Comparison of ENCODE assay signal across 20 cellular contexts in genomic region chr11:61783717-61784505, GRCh38. TPM values are rescaled to one million over a fixed set of nuclear protein-coding genes. Genes with fewer than 3 reads are reported as not detected.
DNase-seq lines count a peak whose midpoint lies in the region; ATAC-seq and TF ChIP-seq lines count a peak whose summit lies in the region.
"Had no signal": no experiment of that assay in that cellular context is flagged by ENCODE, and none has a peak within 500 bp of the region (broad histone marks: within the 10 kb centered on the region; RNA-seq: fewer than 3 reads in every experiment).

No MANE protein-coding gene starts in this region.

- TF ChIP-seq POLR2A in transverse colon (IDR thresholded peaks at IDR 0.05) = no peak

- peaks cover 11% of the 10 kb centered on the region for H3K4me1 Mint-ChIP-seq in stimulated activated effector memory CD8-positive, alpha-beta T cell treated with anti-CD3 and anti-CD28 coated beads, Interleukin-12 subunit alpha, Interleukin-12 subunit beta, amount 100 ng/mL, for 72 hours
- H3K4me1 Mint-ChIP-seq: activated CD4-positive, alpha-beta memory T cell treated with anti-CD3 and anti-CD28 coated beads, Interleukin-2, amount 10 ng/mL, durations not matched to agents 7 days and 5 days; brain had no signal

- WGBS in transverse colon (ENCODE audit: low coverage in 1 of 2), 2 donors = 77% methylated on average over 13 of the region's 13 CpGs; no CpG with 5 or more reads in 1 of the 2 donors

- H3K4me3 Mint-ChIP-seq in stimulated activated effector memory CD8-positive, alpha-beta T cell treated with anti-CD3 and anti-CD28 coated beads, Interleukin-12 subunit alpha, Interleukin-12 subunit beta, amount 100 ng/mL, for 72 hours = no peak overlapping the region
- H3K4me3 Mint-ChIP-seq: activated CD4-positive, alpha-beta memory T cell treated with anti-CD3 and anti-CD28 coated beads, Interleukin-2, amount 10 ng/mL, durations not matched to agents 7 days and 5 days; brain had no signal

- H3K27ac Mint-ChIP-seq in stimulated activated effector memory CD8-positive, alpha-beta T cell treated with anti-CD3 and anti-CD28 coated beads, Interleukin-12 subunit alpha, Interleukin-12 subunit beta, amount 100 ng/mL, for 72 hours = peak overlapping the region; percentile 83

- H3K4me1 ChIP-seq in transverse colon = no peaks in the 10 kb centered on the region
- H3K4me1 ChIP-seq: pancreas had no signal

- ATAC-seq in stimulated activated effector memory CD8-positive, alpha-beta T cell treated with anti-CD3 and anti-CD28 coated beads, Interleukin-12 subunit alpha, Interleukin-12 subunit beta, amount 100 ng/mL, for 72 hours = no peak
- ATAC-seq in HG03139 (IDR thresholded peaks at IDR 0.05; ENCODE audit: unreplicated experiment) (no peak), GM19395 (IDR thresholded peaks at IDR 0.05; ENCODE audit: unreplicated experiment) (no peak)

- H3K9me3 ChIP-seq in transverse colon = no peaks in the 10 kb centered on the region
- H3K9me3 ChIP-seq: pancreas, SK-N-SH had no signal

- intact Hi-C loops in transverse colon (cut with DNase I; ENCODE audit: low total_unique reads) = no loop called here

- in situ Hi-C loops in astrocyte of the cerebellum (cut with HindIII; ENCODE audit: low sequenced_read_pairs) = no loop called here
- in situ Hi-C loops in transverse colon (cut with MboI; ENCODE audit: low pct_ligation_motif_present in 1 of 4, low pct_unique_long_range_greater_than_20kb in 1 of 4, low sequenced_read_pairs in 3 of 4) = loop anchor here in 2 of 4 donors (25.0 kb wide), 1 partner anchor 328 kb away; the partner anchor contains the start of gene INCENP (in 2 of the 2)
- in situ Hi-C loops in G401 (cut with HindIII; ENCODE audit: low sequenced_read_pairs) = no loop called here

- no peak for TF ChIP-seq CTCF in HFF-Myc (IDR thresholded peaks at IDR 0.05; ENCODE audit: low read depth, low read length, missing control alignments)
- no peak for TF ChIP-seq CTCF in astrocyte of the cerebellum (IDR thresholded peaks at IDR 0.05; ENCODE audit: low read depth, low read length, missing control alignments)
- no peak for TF ChIP-seq CTCF in transverse colon (IDR thresholded peaks at IDR 0.05)

- no peaks in the 10 kb centered on the region for H3K27me3 ChIP-seq in transverse colon
- H3K27me3 ChIP-seq: pancreas had no signal

- no peak overlapping the region for H3K4me3 ChIP-seq in HFF-Myc (replicated peaks; ENCODE audit: low read depth, low read length)
- H3K4me3 ChIP-seq in astrocyte of the cerebellum (ENCODE audit: low read depth, low read length) = no peak overlapping the region
- no peak overlapping the region for H3K4me3 ChIP-seq in transverse colon
- H3K4me3 ChIP-seq: pancreas had no signal

- TF ChIP-seq EP300 in transverse colon (IDR thresholded peaks at IDR 0.05; ENCODE audit: low read depth) = no peak

- peaks cover 63% of the 10 kb centered on the region for H3K36me3 Mint-ChIP-seq in stimulated activated effector memory CD8-positive, alpha-beta T cell treated with anti-CD3 and anti-CD28 coated beads, Interleukin-12 subunit alpha, Interleukin-12 subunit beta, amount 100 ng/mL, for 72 hours
- H3K36me3 Mint-ChIP-seq: brain had no signal

- H3K27ac ChIP-seq in transverse colon = no peak overlapping the region
- H3K27ac ChIP-seq: pancreas had no signal

- DNase-seq in HFF-Myc (ENCODE audit: extremely low read depth, low read depth) (peak; percentile 14), astrocyte of the cerebellum (ENCODE audit: low read depth) (peak; percentile 55), kidney tubule cell (ENCODE audit: low spot score) (peak; percentile 48), transverse colon (no peak), G401 (ENCODE audit: low spot score) (no peak)
- DNase-seq in stimulated activated effector memory CD8-positive, alpha-beta T cell treated with anti-CD3 and anti-CD28 coated beads, Interleukin-12 subunit alpha, Interleukin-12 subunit beta, amount 100 ng/mL, for 72 hours (ENCODE audit: low spot score in 2 of 2) = no peak
- DNase-seq: activated CD4-positive, alpha-beta memory T cell treated with anti-CD3 and anti-CD28 coated beads, Interleukin-2, amount 10 ng/mL, durations not matched to agents 7 days and 5 days; CD4-positive, CD25-positive, alpha-beta regulatory T cell; effector CD8-positive, alpha-beta T cell; foreskin melanocyte; mammary epithelial cell; NCI-H1694 treated with DMSO at 0.1 percent for 48 hours; NCI-H510A treated with DMSO at 0.1 percent for 48 hours; SK-N-SH had no signal

- peaks cover 0 to 23% (median 0%) of the 10 kb centered on the region in 4 donors for H3K36me3 ChIP-seq in transverse colon

- H3K9me3 Mint-ChIP-seq in stimulated activated effector memory CD8-positive, alpha-beta T cell treated with anti-CD3 and anti-CD28 coated beads, Interleukin-12 subunit alpha, Interleukin-12 subunit beta, amount 100 ng/mL, for 72 hours = no peaks in the 10 kb centered on the region
- H3K9me3 Mint-ChIP-seq: activated CD4-positive, alpha-beta memory T cell treated with anti-CD3 and anti-CD28 coated beads, Interleukin-2, amount 10 ng/mL, durations not matched to agents 7 days and 5 days; CD4-positive, CD25-positive, alpha-beta regulatory T cell had no signal

RNA-seq across cellular contexts. Expression of gene TMEM258, which starts 8.5 kb away (rescaled TPM):
- total RNA-seq in transverse colon = 10 to 100 TPM in 3 of 4 donors, 1 to 10 TPM in 1; 8.2 to 34.7 (median 23.7) TPM
- 41.4 and 66.0 TPM in 2 replicates for total RNA-seq in G401 (2014; rRNA removed; shearing (Covaris generic))

RNA-seq across cellular contexts. Expression of gene FEN1, which starts 8.8 kb away (rescaled TPM):
- total RNA-seq in transverse colon = 1 to 10 TPM in 3 of 4 donors, under 1 TPM in 1; 1.00 to 9.4 (median 4.5) TPM
- total RNA-seq in G401 (2014; rRNA removed; shearing (Covaris generic)) = 94.5 and 105 TPM in 2 replicates

RNA-seq across cellular contexts. Expression of gene MYRF, which starts 31.5 kb away (rescaled TPM):
- 10 to 100 TPM in 3 of 4 donors, 1 to 10 TPM in 1; 2.0 to 14.2 (median 10.7) TPM for total RNA-seq in transverse colon
- total RNA-seq in G401 (2014; rRNA removed; shearing (Covaris generic)) = 0.71 and 1.4 TPM in 2 replicates

RNA-seq across cellular contexts. Expression of gene FADS1, which starts 32.9 kb away (rescaled TPM):
- 10 to 100 TPM in 1 of 4 donors, 1 to 10 TPM in 3; 2.2 to 13.8 (median 3.7) TPM for total RNA-seq in transverse colon
- total RNA-seq in G401 (2014; rRNA removed; shearing (Covaris generic)) = 131 and 148 TPM in 2 replicates
- total RNA-seq: OCI-LY7 had no signal

RNA-seq across cellular contexts. Expression of gene FADS2, which starts 44.2 kb away (rescaled TPM):
- total RNA-seq in transverse colon = 10 to 100 TPM in 1 of 4 donors, 1 to 10 TPM in 3; 2.7 to 28.8 (median 3.9) TPM
- 222 and 244 TPM in 2 replicates for total RNA-seq in G401 (2014; rRNA removed; shearing (Covaris generic))
- total RNA-seq: HT-29 had no signal

Comparison
In these comparisons a context has a peak if more than half of its experiments do, and no peak if none do; other contexts are left out.
1. DNase-seq: peak in HFF-Myc (single experiment), astrocyte of the cerebellum (single experiment) and kidney tubule cell (single experiment); none in stimulated activated effector memory CD8-positive, alpha-beta T cell treated with anti-CD3 and anti-CD28 coated beads, Interleukin-12 subunit alpha, Interleukin-12 subunit beta, amount 100 ng/mL, for 72 hours (0 of 2), transverse colon (single experiment) and G401 (single experiment).